3 cellular contexts compared by ENCODE assay signal in the genomic region with DNA sequence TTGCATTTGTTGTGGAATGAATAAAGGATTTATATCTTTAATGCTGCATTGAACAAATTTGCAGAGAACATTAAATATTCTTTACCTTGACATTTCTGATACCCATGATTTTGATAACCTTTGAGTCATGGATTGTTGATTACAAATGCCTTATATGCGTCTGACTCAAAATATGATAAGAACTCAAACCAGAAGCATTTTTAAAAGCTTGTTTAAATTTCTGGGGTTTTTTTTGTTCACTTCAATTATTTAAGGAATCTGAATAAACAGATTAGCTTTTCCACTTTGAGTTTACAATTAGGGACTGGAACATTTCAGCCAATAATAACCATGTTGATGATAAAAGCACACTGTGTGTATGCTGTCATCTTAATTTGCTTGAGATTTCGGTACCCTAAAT.
"Had no signal": no experiment of that assay in that cellular context is flagged by ENCODE, and none has a peak within 500 bp of the region (broad histone marks: within the 10 kb centered on the region; RNA-seq: fewer than 3 reads in every experiment).

No MANE protein-coding gene starts in this region.

- ATAC-seq: GM12878 had no signal

- DNase-seq: GDM1, GF-D8 had no signal

- H3K4me3 ChIP-seq: GM12878 had no signal
